In the genomic region with DNA sequence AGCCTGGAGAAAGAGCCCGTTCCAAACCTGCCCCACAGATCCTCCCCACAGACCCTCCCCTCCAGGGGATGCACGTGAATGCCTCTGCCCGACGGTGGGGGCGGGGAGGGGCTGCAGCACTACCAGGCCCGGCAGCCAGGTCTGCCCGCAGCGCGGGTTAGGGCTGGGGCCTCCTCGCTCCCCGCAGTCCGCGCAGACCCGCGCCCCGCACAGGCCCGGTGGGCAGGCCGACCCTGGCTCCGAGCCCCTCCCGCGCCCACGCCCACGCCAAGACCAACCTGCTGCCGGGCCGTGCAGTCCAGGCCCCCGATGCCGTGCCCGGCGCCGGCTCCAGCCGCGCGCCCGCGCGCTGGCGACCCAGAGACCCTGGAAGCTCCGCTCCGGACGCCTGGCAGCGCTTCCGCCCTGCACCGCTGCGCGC, we compare ENCODE assay signal across 8 cellular contexts. TPM values are rescaled to one million over a fixed set of nuclear protein-coding genes. Genes with fewer than 3 reads are reported as not detected.
DNase-seq lines count a peak whose midpoint lies in the region; ATAC-seq and TF ChIP-seq lines count a peak whose summit lies in the region.

A gene with protein sequence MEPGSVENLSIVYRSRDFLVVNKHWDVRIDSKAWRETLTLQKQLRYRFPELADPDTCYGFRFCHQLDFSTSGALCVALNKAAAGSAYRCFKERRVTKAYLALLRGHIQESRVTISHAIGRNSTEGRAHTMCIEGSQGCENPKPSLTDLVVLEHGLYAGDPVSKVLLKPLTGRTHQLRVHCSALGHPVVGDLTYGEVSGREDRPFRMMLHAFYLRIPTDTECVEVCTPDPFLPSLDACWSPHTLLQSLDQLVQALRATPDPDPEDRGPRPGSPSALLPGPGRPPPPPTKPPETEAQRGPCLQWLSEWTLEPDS (minus strand): TSS at position 404 of the 421 bp plus-strand sequence. CDS start 644 bp downstream, outside the sequence.

- no peaks in the 10 kb centered on the region for H3K9me1 ChIP-seq in IMR-90 (ENCODE audit: insufficient read depth, low read length)

- intact Hi-C loops in IMR-90 (cut with micrococcal nuclease) (loop anchor here (2.0 to 5.0 kb wide), 3 partner anchors 46 to 75 kb away; a partner anchor contains a TSS), MCF 10A (cut with micrococcal nuclease) (loop anchor here (5.0 kb wide), 1 partner anchor 61 kb away; a partner anchor contains a TSS), upper lobe of right lung (cut with DNase I) (loop anchor here (10.0 kb wide), 1 partner anchor 73 kb away; a partner anchor contains a TSS)

- H2BK5ac ChIP-seq in IMR-90 (ENCODE audit: low read depth, low read length, poor library complexity, severe bottlenecking), result peak within 1 kb of the TSS; percentile 72
- peak within 1 kb of the TSS; percentile 63 for H2BK5ac ChIP-seq in mesendoderm (ENCODE audit: low read length)

- H4K5ac ChIP-seq in IMR-90 (ENCODE audit: low read depth, low read length), result peak within 1 kb of the TSS; percentile 4; the same call in 1 of the 2 replicates
- H4K5ac ChIP-seq in mesendoderm (ENCODE audit: low read length), result no peak within 1 kb of the TSS

- peaks cover 13% of the 10 kb centered on the region for H3K79me2 ChIP-seq in mesendoderm (ENCODE audit: control insufficient read depth, insufficient read depth, low read length)

- peak within 1 kb of the TSS; percentile 88 for H3K4me3 Mint-ChIP-seq in activated naive CD4-positive, alpha-beta T cell treated with anti-CD3 and anti-CD28 coated beads, Interleukin-2, amount 50 U/mL, for 24 hours
- H3K4me3 Mint-ChIP-seq in MCF 10A (ENCODE audit: unreplicated experiment), result peak within 1 kb of the TSS; percentile 77

- H3K4me2 ChIP-seq in IMR-90 (ENCODE audit: low read depth, low read length), result peak within 1 kb of the TSS; percentile 97
- peak within 1 kb of the TSS; percentile 60 for H3K4me2 ChIP-seq in mesendoderm (ENCODE audit: low read length)

- dilution Hi-C loops in IMR-90 (cut with HindIII; ENCODE audit: low sequenced_read_pairs, unreplicated experiment), result no loop called here

- BruUV-seq in IMR-90 (replicated peaks; lab: Mats Ljungman, UMichigan) (no TSS peak), MCF 10A (replicated peaks; lab: Mats Ljungman, UMichigan) (no TSS peak)

- H3K36me3 ChIP-seq in IMR-90 (ENCODE audit: control insufficient read depth, insufficient read depth, low read length) (peaks cover 17% of the 10 kb centered on the region), mesendoderm (ENCODE audit: control insufficient read depth, insufficient read depth, low read length) (peaks cover 7% of the 10 kb centered on the region), upper lobe of right lung (no peaks in the 10 kb centered on the region)

- H3K23ac ChIP-seq in IMR-90 (ENCODE audit: low read depth, low read length) (no peak within 1 kb of the TSS), mesendoderm (ENCODE audit: low read length) (no peak within 1 kb of the TSS)

- no peaks in the 10 kb centered on the region for H3K9me3 ChIP-seq in IMR-90 (ENCODE audit: control insufficient read depth, insufficient read depth, low read length)
- no peaks in the 10 kb centered on the region for H3K9me3 ChIP-seq in upper lobe of right lung

- H3K4me1 ChIP-seq in IMR-90 (ENCODE audit: control insufficient read depth, insufficient read depth, low read length) (peaks cover 15% of the 10 kb centered on the region; the same call in 1 of the 2 replicates), mesendoderm (ENCODE audit: control insufficient read depth, low read depth, low read length) (no peaks in the 10 kb centered on the region), upper lobe of right lung (peaks cover 10% of the 10 kb centered on the region)

- peak within 1 kb of the TSS; percentile 93 for H2AFZ ChIP-seq in IMR-90 (replicated peaks; ENCODE audit: low read length, poor library complexity)

- no peak within 1 kb of the TSS for H2BK15ac ChIP-seq in IMR-90 (ENCODE audit: low read depth, low read length)
- H2BK15ac ChIP-seq in mesendoderm (replicated peaks; ENCODE audit: low read depth), result no peak within 1 kb of the TSS

- H2BK20ac ChIP-seq in IMR-90 (ENCODE audit: low read depth, low read length), result no peak within 1 kb of the TSS

- H3K56ac ChIP-seq in IMR-90 (ENCODE audit: extremely low read depth, insufficient read depth, low read length) (0 out of 2 replicates have a peak within 1 kb of the TSS, but pooled peaks have one; percentile 41), mesendoderm (ENCODE audit: low read length) (peak within 1 kb of the TSS; percentile 98)

- POLR2A ChIA-PET in IMR-90 (lab: Charles Lee; ENCODE audit: unreplicated experiment), result interaction anchor here (0.6 kb wide), 1 partner anchor 102 kb away, joined by 4 read pairs; no protein-coding TSS in a partner anchor
- POLR2A ChIA-PET in MCF 10A (lab: Yijun Ruan, JAX), result interaction anchor here (0.5 to 2.1 kb wide), 11 partner anchors 28 to 1672 kb away, joined by 3 to 12 read pairs (median 4); a partner anchor contains a TSS

- peak within 1 kb of the TSS; percentile 99 for H3K4me3 ChIP-seq in IMR-90 (ENCODE audit: insufficient read depth, low read depth, low read length)
- H3K4me3 ChIP-seq in mesendoderm (ENCODE audit: low read length), result peak within 1 kb of the TSS; percentile 93
- peak within 1 kb of the TSS; percentile 81 for H3K4me3 ChIP-seq in upper lobe of right lung

- H3K27ac Mint-ChIP-seq in activated naive CD4-positive, alpha-beta T cell treated with anti-CD3 and anti-CD28 coated beads, Interleukin-2, amount 50 U/mL, for 24 hours, result no peak within 1 kb of the TSS
- no peak within 1 kb of the TSS for H3K27ac Mint-ChIP-seq in MCF 10A (ENCODE audit: low read depth, unreplicated experiment)

- 2% methylated on average over 14 of the region's 45 CpGs; no CpG with 5 or more reads in 1 of the 2 experiments for WGBS in IMR-90 (ENCODE audit: extremely low coverage in 2 of 2, insufficient read length in 1 of 2), 2 experiments
- no CpG with 5 or more reads among the region's 45 CpGs for WGBS in mesendoderm (ENCODE audit: extremely low coverage, insufficient coverage, low lambda C conversion rate)

- TF ChIP-seq POLR2A in IMR-90 (IDR thresholded peaks at IDR 0.05; ENCODE audit: low read depth, low read length), result no peak

- H3K9ac ChIP-seq in IMR-90 (ENCODE audit: low read depth, low read length), result peak within 1 kb of the TSS; percentile 91
- peak within 1 kb of the TSS; percentile 97 for H3K9ac ChIP-seq in mesendoderm (ENCODE audit: low read length)

- H4K91ac ChIP-seq in IMR-90 (ENCODE audit: insufficient read depth, low read depth, low read length), result no peak within 1 kb of the TSS

- H2AK5ac ChIP-seq in IMR-90 (ENCODE audit: low read depth, low read length), result peak within 1 kb of the TSS; percentile 13
- no peak within 1 kb of the TSS for H2AK5ac ChIP-seq in mesendoderm (ENCODE audit: low read length)

- H4K8ac ChIP-seq in IMR-90 (ENCODE audit: low read depth in 2 of 2, low read length in 2 of 2) (peak within 1 kb of the TSS in 1 of 2 experiments; percentile 53; a peak in 1 of 4 replicates), mesendoderm (ENCODE audit: low read depth, low read length) (no peak within 1 kb of the TSS)

- in situ Hi-C loops in IMR-90 (cut with MboI; ENCODE audit: low sequenced_read_pairs), result loop anchor here (5.0 kb wide), 1 partner anchor 76 kb away; no protein-coding TSS in a partner anchor

- H3K18ac ChIP-seq in IMR-90 (ENCODE audit: low read depth, low read length) (no peak within 1 kb of the TSS), mesendoderm (ENCODE audit: low read length) (no peak within 1 kb of the TSS)

- H2BK120ac ChIP-seq in IMR-90 (ENCODE audit: low read depth, low read length) (no peak within 1 kb of the TSS), mesendoderm (ENCODE audit: low read depth, low read length) (no peak within 1 kb of the TSS)

- TF ChIP-seq RAD21 in IMR-90 (IDR thresholded peaks at IDR 0.05; ENCODE audit: low read length), result no peak

- H3K27me3 Mint-ChIP-seq in activated naive CD4-positive, alpha-beta T cell treated with anti-CD3 and anti-CD28 coated beads, Interleukin-2, amount 50 U/mL, for 24 hours, result no peaks in the 10 kb centered on the region
- H3K27me3 Mint-ChIP-seq in MCF 10A (ENCODE audit: insufficient read depth, unreplicated experiment), result no peaks in the 10 kb centered on the region

- H3K36me3 Mint-ChIP-seq in activated naive CD4-positive, alpha-beta T cell treated with anti-CD3 and anti-CD28 coated beads, Interleukin-2, amount 50 U/mL, for 24 hours, result no peaks in the 10 kb centered on the region
- peaks cover 17% of the 10 kb centered on the region for H3K36me3 Mint-ChIP-seq in MCF 10A (ENCODE audit: insufficient read depth, unreplicated experiment)

- H3K27ac ChIP-seq in IMR-90 (ENCODE audit: insufficient read depth, low read length) (peak within 1 kb of the TSS; percentile 67), mesendoderm (ENCODE audit: low read depth, low read length) (no peak within 1 kb of the TSS), upper lobe of right lung (peak within 1 kb of the TSS; percentile 77)

- DNase-seq in activated naive CD4-positive, alpha-beta T cell treated with anti-CD3 and anti-CD28 coated beads, Interleukin-2, amount 50 U/mL, for 16 hours, result no peak
- DNase-seq in IMR-90, result no peak
- DNase-seq in MCF 10A (ENCODE audit: unreplicated experiment), result no peak
- DNase-seq in mesendoderm, result peak; percentile 58
- DNase-seq in upper lobe of right lung, result peak; percentile 75
- DNase-seq in NCI-H226, result no peak
- no peak for DNase-seq in NCI-H446 treated with DMSO at 0.1 percent for 48 hours (lab: John Stamatoyannopoulos, UW)

- H3K27me3 ChIP-seq in IMR-90 (ENCODE audit: control insufficient read depth, insufficient read depth, low read length), result no peaks in the 10 kb centered on the region
- H3K27me3 ChIP-seq in mesendoderm (ENCODE audit: insufficient read depth, low read length, poor library complexity), result no peaks in the 10 kb centered on the region
- H3K27me3 ChIP-seq in upper lobe of right lung, result peaks cover 7% of the 10 kb centered on the region

- ATAC-seq in IMR-90 (ENCODE audit: low read depth) (peak; percentile 37), upper lobe of right lung (peak; percentile 1)

- H4K20me1 ChIP-seq in IMR-90 (ENCODE audit: insufficient read depth, low read length), result peaks cover 25% of the 10 kb centered on the region

- TF ChIP-seq CTCF in IMR-90 (conservative IDR thresholded peaks at IDR 0.05; ENCODE audit: low read depth, low read length) (no peak), MCF 10A (IDR thresholded peaks at IDR 0.05; ENCODE audit: unreplicated experiment) (no peak), upper lobe of right lung (IDR thresholded peaks at IDR 0.05) (no peak)

- CTCF ChIA-PET in IMR-90 (lab: Yijun Ruan, JAX), result no interaction called here
- CTCF ChIA-PET in MCF 10A (lab: Yijun Ruan, JAX), result interaction anchor here (0.7 to 3.2 kb wide), 3 partner anchors 42 to 77 kb away, joined by 3 to 21 read pairs (median 3); a partner anchor contains a TSS

- H3K4me1 Mint-ChIP-seq in activated naive CD4-positive, alpha-beta T cell treated with anti-CD3 and anti-CD28 coated beads, Interleukin-2, amount 50 U/mL, for 24 hours, result no peaks in the 10 kb centered on the region
- peaks cover 6% of the 10 kb centered on the region for H3K4me1 Mint-ChIP-seq in MCF 10A (ENCODE audit: insufficient read depth, unreplicated experiment)

- H3K79me1 ChIP-seq in IMR-90 (ENCODE audit: low read depth in 1 of 2, low read length in 2 of 2) (peaks cover 4 to 35% of the 10 kb centered on the region in 2 experiments; a peak in 2 of 4 replicates), mesendoderm (ENCODE audit: low read length) (peaks cover 12% of the 10 kb centered on the region)

- peak within 1 kb of the TSS; percentile 99 for H2AK9ac ChIP-seq in IMR-90 (replicated peaks; ENCODE audit: low read depth, low read length, poor library complexity)

- H3K9me3 Mint-ChIP-seq in activated naive CD4-positive, alpha-beta T cell treated with anti-CD3 and anti-CD28 coated beads, Interleukin-2, amount 50 U/mL, for 24 hours, result no peaks in the 10 kb centered on the region
- no peaks in the 10 kb centered on the region for H3K9me3 Mint-ChIP-seq in MCF 10A (ENCODE audit: unreplicated experiment)

- peak within 1 kb of the TSS; percentile 45 for H3K14ac ChIP-seq in IMR-90 (replicated peaks; ENCODE audit: low read depth, low read length)

- H3K4ac ChIP-seq in IMR-90 (ENCODE audit: low read depth, low read length), result peak within 1 kb of the TSS; percentile 61
- no peak within 1 kb of the TSS for H3K4ac ChIP-seq in mesendoderm (ENCODE audit: low read depth, low read length)

RNA-seq across cellular contexts. Expression of the gene that starts here (rescaled TPM):
- 11.7 and 13.1 TPM in 2 replicates for total RNA-seq in IMR-90 (2012; rRNA removed)
- 32.3 and 43.3 TPM in 2 replicates for polyA plus RNA-seq in IMR-90 (2012; rRNA removed)
- 23.5 and 39.1 TPM in 2 replicates for polyA plus RNA-seq in IMR-90 (2012; cell fraction: cytosol; rRNA removed)
- polyA plus RNA-seq in IMR-90 (2012; cell fraction: nucleus; rRNA removed; ENCODE audit: low replicate concordance), result 38.5 and 127 TPM in 2 replicates
- total RNA-seq in MCF 10A (2022), result 19.8 and 24.9 TPM in 2 replicates
- 24.9 TPM for polyA plus RNA-seq in mesendoderm (2013, experiment 1 of 2)
- 26.7 TPM for polyA plus RNA-seq in mesendoderm (2013, experiment 2 of 2)
- total RNA-seq in upper lobe of right lung, result 14.2 TPM

Comparison
In these comparisons a context has a peak if more than half of its experiments do, and no peak if none do; other contexts are left out.
1. DNase-seq: peak in mesendoderm (single experiment) and upper lobe of right lung (single experiment); none in activated naive CD4-positive, alpha-beta T cell treated with anti-CD3 and anti-CD28 coated beads, Interleukin-2, amount 50 U/mL, for 16 hours (single experiment), IMR-90 (single experiment), MCF 10A (single experiment), NCI-H226 (single experiment) and NCI-H446 treated with DMSO at 0.1 percent for 48 hours (single experiment).
2. Peak in every context shown above with its lines, with median percentiles within 50 percentile points of each other: H3K4me3 ChIP-seq.